ENCODE assay signal across 9 cellular contexts in the genomic region with DNA sequence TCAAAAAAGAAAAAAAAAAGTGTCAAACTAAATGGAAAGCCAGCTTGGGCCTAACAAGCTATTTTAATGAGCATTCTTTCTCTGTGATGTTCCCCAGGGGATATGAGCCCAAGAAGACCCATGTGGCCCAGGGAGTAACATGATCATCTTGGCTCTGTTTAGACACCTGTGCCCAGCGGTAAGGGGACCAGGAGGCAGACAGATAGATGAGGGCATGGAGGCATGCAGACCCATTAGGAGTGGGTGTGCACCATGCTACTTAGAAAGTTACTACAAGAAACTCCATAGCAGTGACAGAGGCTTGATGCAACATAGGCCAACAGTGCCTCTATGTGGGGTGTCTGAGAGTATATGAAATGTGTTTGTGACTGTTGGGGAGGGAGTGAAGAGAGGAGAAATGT. TPM values are rescaled to one million over a fixed set of nuclear protein-coding genes. Genes with fewer than 3 reads are reported as not detected.
DNase-seq lines count a peak whose midpoint lies in the region; ATAC-seq and TF ChIP-seq lines count a peak whose summit lies in the region.
"Had no signal": no experiment of that assay in that cellular context is flagged by ENCODE, and none has a peak within 500 bp of the region (broad histone marks: within the 10 kb centered on the region; RNA-seq: fewer than 3 reads in every experiment).

No MANE protein-coding gene starts in this region.

- H3K27me3 ChIP-seq in ascending aorta = no peaks in the 10 kb centered on the region

- DNase-seq in AG09309 (ENCODE audit: low read depth) = no peak
- DNase-seq in GM12864 (ENCODE audit: low read depth) = no peak
- DNase-seq in NCI-H2171 treated with DMSO at 0.1 percent for 48 hours (lab: John Stamatoyannopoulos, UW) = peak; percentile 86
- DNase-seq in epithelial cell of esophagus (ENCODE audit: low read depth) = peak; percentile 63
- no peak for DNase-seq in ascending aorta (ENCODE audit: low spot score in 2 of 2)
- no peak for DNase-seq in NCI-H510A (lab: John Stamatoyannopoulos, UW)
- DNase-seq: MM.1S had no signal

- no peak overlapping the region for H3K27ac ChIP-seq in ascending aorta

- ATAC-seq in HG02852 (IDR thresholded peaks at IDR 0.05; ENCODE audit: unreplicated experiment) = no peak
- ATAC-seq in GM21619 (IDR thresholded peaks at IDR 0.05; ENCODE audit: unreplicated experiment) = no peak

- H3K9me3 ChIP-seq in ascending aorta = no peaks in the 10 kb centered on the region

- H3K36me3 ChIP-seq in ascending aorta = no peaks in the 10 kb centered on the region

- H3K4me3 ChIP-seq in AG09309 (ENCODE audit: control insufficient read depth, low read depth, low read length) (no peak overlapping the region), GM12864 (ENCODE audit: low read depth, low read length) (no peak overlapping the region), epithelial cell of esophagus (ENCODE audit: low read length) (no peak overlapping the region), ascending aorta (no peak overlapping the region)

- peaks cover 3 to 12% of the 10 kb centered on the region in 2 donors for H3K4me1 ChIP-seq in ascending aorta

- intact Hi-C loops in ascending aorta (cut with DNase I) = no loop called here

- peak; percentile 11 for TF ChIP-seq CTCF in AG09309 (IDR thresholded peaks at IDR 0.05; ENCODE audit: control insufficient read depth, insufficient read depth, low read depth, low read length, missing control alignments)
- peak; percentile 40 for TF ChIP-seq CTCF in GM12864 (IDR thresholded peaks at IDR 0.05; ENCODE audit: low read depth, low read length, missing control alignments)
- peak; percentile 52 for TF ChIP-seq CTCF in epithelial cell of esophagus (IDR thresholded peaks at IDR 0.05; ENCODE audit: insufficient read depth, low read depth, low read length, missing control alignments)
- no peak for TF ChIP-seq CTCF in ascending aorta (IDR thresholded peaks at IDR 0.05)

RNA-seq across cellular contexts. Expression of gene CREBL2, which starts 3.1 kb away (rescaled TPM):
- 19.4 TPM for total RNA-seq in ascending aorta

RNA-seq across cellular contexts. Expression of gene DUSP16, which starts 45.9 kb away (rescaled TPM):
- total RNA-seq in ascending aorta = 54.8 TPM

Comparison
In these comparisons a context has a peak if more than half of its experiments do, and no peak if none do; other contexts are left out.
1. DNase-seq: peak in NCI-H2171 treated with DMSO at 0.1 percent for 48 hours (single experiment) and epithelial cell of esophagus (single experiment); none in AG09309 (single experiment), GM12864 (single experiment), ascending aorta (0 of 2) and NCI-H510A (single experiment).
2. CTCF ChIP-seq: peak in AG09309 (single experiment), GM12864 (single experiment) and epithelial cell of esophagus (single experiment); none in ascending aorta (0 of 3).